In genomic region chr1:162151900-162152829, GRCh38 we compare ENCODE assay signal across 8 cellular contexts.
DNase-seq lines count a peak whose midpoint lies in the region; ATAC-seq lines count a peak whose summit lies in the region.

No MANE protein-coding gene starts in this region.

- peak; percentile 12 for DNase-seq in activated CD4-positive, alpha-beta T cell treated with anti-CD3 and anti-CD28 coated beads, Interleukin-2, amount 10 ng/mL, durations not matched to agents 7 days and 5 days
- DNase-seq in activated CD4-positive, alpha-beta T cell treated with anti-CD3 and anti-CD28 coated beads for 1 hour, result no peak
- peak; percentile 17 for DNase-seq in Jurkat, Clone E6-1 (ENCODE audit: low read depth, low spot score)
- DNase-seq in central memory CD8-positive, alpha-beta T cell (ENCODE audit: low spot score in 2 of 2), result no peak
- no peak for DNase-seq in stimulated activated naive CD8-positive, alpha-beta T cell treated with anti-CD3 and anti-CD28 coated beads, Interleukin-15, amount 100 ng/mL, for 72 hours
- DNase-seq in SK-N-DZ (ENCODE audit: low spot score), result no peak
- no peak for DNase-seq in NCI-H1105 (lab: John Stamatoyannopoulos, UW)

- peaks cover 5% of the 10 kb centered on the region for H3K27me3 Mint-ChIP-seq in activated CD4-positive, alpha-beta T cell treated with anti-CD3 and anti-CD28 coated beads, Interleukin-2, amount 10 ng/mL, durations not matched to agents 7 days and 5 days
- H3K27me3 Mint-ChIP-seq in central memory CD8-positive, alpha-beta T cell, result peaks cover 24% of the 10 kb centered on the region
- H3K27me3 Mint-ChIP-seq in stimulated activated naive CD8-positive, alpha-beta T cell treated with anti-CD3 and anti-CD28 coated beads, Interleukin-15, amount 100 ng/mL, for 72 hours, result peaks cover 16% of the 10 kb centered on the region

- POLR2A ChIA-PET in activated CD4-positive, alpha-beta T cell treated with anti-CD3 and anti-CD28 coated beads, Interleukin-2, amount 10 ng/mL, durations not matched to agents 7 days and 5 days (lab: Charles Lee), result no interaction called here

- CTCF ChIA-PET in activated CD4-positive, alpha-beta T cell treated with anti-CD3 and anti-CD28 coated beads, Interleukin-2, amount 10 ng/mL, durations not matched to agents 7 days and 5 days (lab: Charles Lee), result no interaction called here

- H3K4me3 ChIP-seq in Jurkat, Clone E6-1 (ENCODE audit: low read length), result no peak overlapping the region

- H3K27ac Mint-ChIP-seq in activated CD4-positive, alpha-beta T cell treated with anti-CD3 and anti-CD28 coated beads, Interleukin-2, amount 10 ng/mL, durations not matched to agents 7 days and 5 days, result no peak overlapping the region
- H3K27ac Mint-ChIP-seq in central memory CD8-positive, alpha-beta T cell (ENCODE audit: low read depth), result no peak overlapping the region
- H3K27ac Mint-ChIP-seq in stimulated activated naive CD8-positive, alpha-beta T cell treated with anti-CD3 and anti-CD28 coated beads, Interleukin-15, amount 100 ng/mL, for 72 hours, result no peak overlapping the region

- no peaks in the 10 kb centered on the region for H3K36me3 Mint-ChIP-seq in activated CD4-positive, alpha-beta T cell treated with anti-CD3 and anti-CD28 coated beads, Interleukin-2, amount 10 ng/mL, durations not matched to agents 7 days and 5 days (ENCODE audit: low read depth)
- no peaks in the 10 kb centered on the region for H3K36me3 Mint-ChIP-seq in central memory CD8-positive, alpha-beta T cell (ENCODE audit: insufficient read depth)

- peak; percentile 49 for ATAC-seq in central memory CD8-positive, alpha-beta T cell (replicated peaks; ENCODE audit: extremely low read depth, poor library complexity, severe bottlenecking)
- ATAC-seq in stimulated activated naive CD8-positive, alpha-beta T cell treated with anti-CD3 and anti-CD28 coated beads, Interleukin-15, amount 100 ng/mL, for 72 hours, result peak; percentile 67
- ATAC-seq in HG03175 (IDR thresholded peaks at IDR 0.05; ENCODE audit: unreplicated experiment), result no peak

- no peaks in the 10 kb centered on the region for H3K9me3 Mint-ChIP-seq in activated CD4-positive, alpha-beta T cell treated with anti-CD3 and anti-CD28 coated beads, Interleukin-2, amount 10 ng/mL, durations not matched to agents 7 days and 5 days
- no peaks in the 10 kb centered on the region for H3K9me3 Mint-ChIP-seq in central memory CD8-positive, alpha-beta T cell
- no peaks in the 10 kb centered on the region for H3K9me3 Mint-ChIP-seq in stimulated activated naive CD8-positive, alpha-beta T cell treated with anti-CD3 and anti-CD28 coated beads, Interleukin-15, amount 100 ng/mL, for 72 hours

- H3K4me1 Mint-ChIP-seq in activated CD4-positive, alpha-beta T cell treated with anti-CD3 and anti-CD28 coated beads, Interleukin-2, amount 10 ng/mL, durations not matched to agents 7 days and 5 days, result peaks cover 6% of the 10 kb centered on the region
- H3K4me1 Mint-ChIP-seq in central memory CD8-positive, alpha-beta T cell, result no peaks in the 10 kb centered on the region
- H3K4me1 Mint-ChIP-seq in stimulated activated naive CD8-positive, alpha-beta T cell treated with anti-CD3 and anti-CD28 coated beads, Interleukin-15, amount 100 ng/mL, for 72 hours, result no peaks in the 10 kb centered on the region

- no peak overlapping the region for H3K4me3 Mint-ChIP-seq in activated CD4-positive, alpha-beta T cell treated with anti-CD3 and anti-CD28 coated beads, Interleukin-2, amount 10 ng/mL, durations not matched to agents 7 days and 5 days
- H3K4me3 Mint-ChIP-seq in central memory CD8-positive, alpha-beta T cell, result no peak overlapping the region
- H3K4me3 Mint-ChIP-seq in stimulated activated naive CD8-positive, alpha-beta T cell treated with anti-CD3 and anti-CD28 coated beads, Interleukin-15, amount 100 ng/mL, for 72 hours, result no peak overlapping the region

Comparison
In these comparisons a context has a peak if more than half of its experiments do, and no peak if none do; other contexts are left out.
1. DNase-seq: peak in activated CD4-positive, alpha-beta T cell treated with anti-CD3 and anti-CD28 coated beads, Interleukin-2, amount 10 ng/mL, durations not matched to agents 7 days and 5 days (single experiment) and Jurkat, Clone E6-1 (single experiment); none in activated CD4-positive, alpha-beta T cell treated with anti-CD3 and anti-CD28 coated beads for 1 hour (single experiment), central memory CD8-positive, alpha-beta T cell (0 of 2), stimulated activated naive CD8-positive, alpha-beta T cell treated with anti-CD3 and anti-CD28 coated beads, Interleukin-15, amount 100 ng/mL, for 72 hours (0 of 2), SK-N-DZ (single experiment) and NCI-H1105 (single experiment).